ENCODE assay signal across 1 cellular context in genomic region chr5:110623875-110624274, GRCh38.
TF ChIP-seq lines count a peak whose summit lies in the region.

No MANE protein-coding gene starts in this region.

TF ChIP-seq in GM23338, 12 proteins besides CTCF, POLR2A, EP300 and RAD21 (continued from another document):
- no peak for TF ChIP-seq REST (IDR thresholded peaks at IDR 0.05; ENCODE audit: unreplicated experiment)
- TF ChIP-seq STAT1 (IDR thresholded peaks at IDR 0.05; ENCODE audit: unreplicated experiment) = no peak
- no peak for TF ChIP-seq ETS1 (IDR thresholded peaks at IDR 0.05)
- TF ChIP-seq EZH2 (IDR thresholded peaks at IDR 0.05; ENCODE audit: low read depth, unreplicated experiment) = no peak
- no peak for TF ChIP-seq NANOG (IDR thresholded peaks at IDR 0.05; ENCODE audit: borderline replicate concordance)
- TF ChIP-seq POLR2AphosphoS5 (IDR thresholded peaks at IDR 0.05; ENCODE audit: low read depth) = no peak
- TF ChIP-seq JUNB (IDR thresholded peaks at IDR 0.05; ENCODE audit: unreplicated experiment) = no peak
- no peak for TF ChIP-seq CREB1 (CRISPR knock-in tag; IDR thresholded peaks at IDR 0.05; ENCODE audit: low read depth)
- TF ChIP-seq ZNF331 (CRISPR knock-in tag; IDR thresholded peaks at IDR 0.05; ENCODE audit: low read depth) = no peak
